Comparison of ENCODE assay signal across 1 cellular context in the genomic region with DNA sequence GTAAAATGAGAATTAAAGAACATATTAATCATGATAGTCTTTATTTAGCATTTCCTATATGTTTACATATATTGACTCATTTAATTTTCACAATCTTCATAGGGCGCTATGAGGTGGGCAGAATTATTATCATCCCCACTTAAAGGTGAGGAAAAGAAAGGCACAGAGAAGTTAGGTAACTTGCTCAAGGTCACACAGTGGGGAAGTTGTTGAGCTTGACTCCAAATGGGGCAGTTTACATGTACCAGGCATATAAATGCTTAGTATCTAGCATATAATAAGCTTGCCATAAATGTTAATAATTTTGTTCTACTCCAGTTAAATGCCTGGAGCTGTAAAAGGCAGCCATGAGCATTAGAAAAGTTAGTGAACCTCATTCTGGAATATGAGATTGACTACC.
TF ChIP-seq lines count a peak whose summit lies in the region.

No MANE protein-coding gene starts in this region.

TF ChIP-seq in IMR-90, 13 proteins besides CTCF, POLR2A, EP300 and RAD21:
- TF ChIP-seq BHLHE40 (IDR thresholded peaks at IDR 0.05; ENCODE audit: low read depth, low read length) (no peak), MAZ (IDR thresholded peaks at IDR 0.05; ENCODE audit: borderline replicate concordance, low read depth, low read length) (no peak), NFE2L2 (IDR thresholded peaks at IDR 0.05; ENCODE audit: low read depth, low read length) (no peak), CHD1 (IDR thresholded peaks at IDR 0.05; ENCODE audit: low read depth, low read length) (no peak), FOS (IDR thresholded peaks at IDR 0.05; ENCODE audit: low read depth, low read length) (no peak), RFX5 (IDR thresholded peaks at IDR 0.05; ENCODE audit: low read depth, low read length) (no peak), RCOR1 (IDR thresholded peaks at IDR 0.05; ENCODE audit: insufficient replicate concordance, low read length) (no peak), MAFK (IDR thresholded peaks at IDR 0.05; ENCODE audit: low read depth, low read length) (no peak), MXI1 (IDR thresholded peaks at IDR 0.05; ENCODE audit: borderline replicate concordance, low read depth, low read length) (no peak)
- TF ChIP-seq, protein P1, sequence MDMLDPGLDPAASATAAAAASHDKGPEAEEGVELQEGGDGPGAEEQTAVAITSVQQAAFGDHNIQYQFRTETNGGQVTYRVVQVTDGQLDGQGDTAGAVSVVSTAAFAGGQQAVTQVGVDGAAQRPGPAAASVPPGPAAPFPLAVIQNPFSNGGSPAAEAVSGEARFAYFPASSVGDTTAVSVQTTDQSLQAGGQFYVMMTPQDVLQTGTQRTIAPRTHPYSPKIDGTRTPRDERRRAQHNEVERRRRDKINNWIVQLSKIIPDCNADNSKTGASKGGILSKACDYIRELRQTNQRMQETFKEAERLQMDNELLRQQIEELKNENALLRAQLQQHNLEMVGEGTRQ (IDR thresholded peaks at IDR 0.05; ENCODE audit: low read depth, low read length), result no peak
